Comparison of ENCODE assay signal across 1 cellular context in genomic region chr2:222903234-222904220, GRCh38.
TF ChIP-seq lines count a peak whose summit lies in the region.

No MANE protein-coding gene starts in this region.

TF ChIP-seq in GM23338, 12 proteins besides CTCF, POLR2A, EP300 and RAD21 (continued from another document):
- TF ChIP-seq REST (IDR thresholded peaks at IDR 0.05; ENCODE audit: unreplicated experiment): no peak
- no peak for TF ChIP-seq EZH2 (IDR thresholded peaks at IDR 0.05; ENCODE audit: low read depth, unreplicated experiment)
